ENCODE assay signal across 8 cellular contexts in genomic region chr17:19762515-19762961, GRCh38. TPM values are rescaled to one million over a fixed set of nuclear protein-coding genes. Genes with fewer than 3 reads are reported as not detected.
DNase-seq lines count a peak whose midpoint lies in the region; ATAC-seq, FAIRE-seq and TF ChIP-seq lines count a peak whose summit lies in the region.

No MANE protein-coding gene starts in this region.

- no peaks in the 10 kb centered on the region for H3K36me3 ChIP-seq in BE2C
- H3K36me3 ChIP-seq in HAP-1 (replicated peaks) = no peaks in the 10 kb centered on the region
- H3K36me3 ChIP-seq in pancreas = no peaks in the 10 kb centered on the region

- H3K4me1 Mint-ChIP-seq in type B pancreatic cell (ENCODE audit: unreplicated experiment) = no peaks in the 10 kb centered on the region

- no peaks in the 10 kb centered on the region for H3K9me3 Mint-ChIP-seq in type B pancreatic cell

- no peaks in the 10 kb centered on the region for H3K36me3 Mint-ChIP-seq in type B pancreatic cell

- peak; percentile 46 for TF ChIP-seq CTCF in BE2C (IDR thresholded peaks at IDR 0.05; ENCODE audit: low read depth, low read length)
- TF ChIP-seq CTCF in pancreas (IDR thresholded peaks at IDR 0.05) = peak; percentile 7 to 54 (median 42)
- peak; percentile 87 for TF ChIP-seq CTCF in type B pancreatic cell (conservative IDR thresholded peaks at IDR 0.05)

- H3K4me3 ChIP-seq in BE2C (ENCODE audit: low read depth, low read length) = no peak overlapping the region
- no peak overlapping the region for H3K4me3 ChIP-seq in HAP-1
- H3K4me3 ChIP-seq in pancreas = no peak overlapping the region

- FAIRE-seq in pancreas (lab: Jason Lieb, UNC) = no peak

- H3K4me1 ChIP-seq in BE2C (no peaks in the 10 kb centered on the region), HAP-1 (no peaks in the 10 kb centered on the region), pancreas (peaks cover 0 to 5% (median 0%) of the 10 kb centered on the region in 3 donors)

- no peak overlapping the region for H3K27ac ChIP-seq in pancreas

- peaks cover 8% of the 10 kb centered on the region for H3K27me3 Mint-ChIP-seq in type B pancreatic cell

- DNase-seq in BE2C (peak; percentile 51), HAP-1 (ENCODE audit: low spot score in 2 of 2) (peak; percentile 65 to 91), RPMI8226 (peak; percentile 56), foreskin melanocyte (peak; percentile 41), pancreas (peak in 4 of 6 donors; percentile 36 to 84 (median 58)), type B pancreatic cell (ENCODE audit: extremely low spot score, unreplicated experiment) (peak; percentile 80)
- DNase-seq in activated T-helper 9 cell treated with anti-CD3 and anti-CD28 coated beads, Interleukin-2, amount 50 U/mL, for 16 hours (ENCODE audit: low read depth) = peak; percentile 42

- no peak overlapping the region for H3K27ac Mint-ChIP-seq in type B pancreatic cell

- peak; percentile 35 to 80 (median 71) for ATAC-seq in pancreas
- ATAC-seq in HG03108 (IDR thresholded peaks at IDR 0.05; ENCODE audit: unreplicated experiment) = no peak

- H3K9me3 ChIP-seq in BE2C = no peaks in the 10 kb centered on the region
- H3K9me3 ChIP-seq in HAP-1 = no peaks in the 10 kb centered on the region
- H3K9me3 ChIP-seq in pancreas = no peaks in the 10 kb centered on the region

- no peaks in the 10 kb centered on the region for H3K27me3 ChIP-seq in BE2C
- no peaks in the 10 kb centered on the region for H3K27me3 ChIP-seq in HAP-1 (ENCODE audit: low read depth)
- H3K27me3 ChIP-seq in pancreas = no peaks in the 10 kb centered on the region

- in situ Hi-C loops in HAP-1 (cut with MboI; ENCODE audit: low sequenced_read_pairs) = loop anchor here (5.0 kb wide), 2 partner anchors 250 to 400 kb away; partner anchors contain the start of gene B9D1

- WGBS in pancreas, 2 donors = 26% methylated on average over 15 of the region's 15 CpGs

- H3K4me3 Mint-ChIP-seq in type B pancreatic cell = no peak overlapping the region

- intact Hi-C loops in pancreas (cut with DNase I) = loop anchor here in 2 of 3 donors (5.0 to 10.0 kb wide), 3 partner anchors 238 to 398 kb away; partner anchors contain the start of gene B9D1 (in 1 of the 2)

RNA-seq across cellular contexts. Expression of gene ALDH3A1, which starts 14.4 kb away (rescaled TPM):
- polyA plus RNA-seq in BE2C (2012; ENCODE audit: insufficient read depth, insufficient read length, low read depth) = 0.76 TPM
- under 1 TPM in 3 of 6 donors, not detected in 3; 0.20 to 0.51 (median 0.47) TPM for total RNA-seq in pancreas
- under 1 TPM; 0.23 to 0.34 TPM for polyA plus RNA-seq in pancreas
- 0.24 and 0.77 TPM in 2 replicates for total RNA-seq in type B pancreatic cell (ENCODE audit: low replicate concordance)

RNA-seq across cellular contexts. Expression of gene SLC47A2, which starts 46.2 kb away (rescaled TPM):
- 0.37 TPM for polyA plus RNA-seq in BE2C (2012; ENCODE audit: insufficient read depth, insufficient read length, low read depth)
- total RNA-seq in pancreas (not detected), type B pancreatic cell (ENCODE audit: low replicate concordance) (not detected in 2 replicates)
- polyA plus RNA-seq in pancreas = not detected
